8 cellular contexts compared by ENCODE assay signal in genomic region chr1:159067699-159068621, GRCh38. TPM values are rescaled to one million over a fixed set of nuclear protein-coding genes. Genes with fewer than 3 reads are reported as not detected.
DNase-seq lines count a peak whose midpoint lies in the region; ATAC-seq and TF ChIP-seq lines count a peak whose summit lies in the region.

No MANE protein-coding gene starts in this region.

- ATAC-seq in GM21367 (IDR thresholded peaks at IDR 0.05; ENCODE audit: unreplicated experiment) (peak; percentile 88), HG03565 (IDR thresholded peaks at IDR 0.05; ENCODE audit: unreplicated experiment) (peak; percentile 86)
- peak; percentile 89 to 90 for ATAC-seq in stimulated activated naive B cell treated with anti-CD40 and anti-IgM and Interleukin-4, amounts not matched to agents 10 μg/mL and 1 μg/mL and 100 μg/mL, for 72 hours (replicated peaks)

- peaks cover 33 to 72% of the 10 kb centered on the region in 2 donors for H3K4me1 Mint-ChIP-seq in stimulated activated naive B cell treated with anti-CD40 and anti-IgM and Interleukin-4, amounts not matched to agents 10 μg/mL and 1 μg/mL and 100 μg/mL, for 72 hours

- no peak overlapping the region for H2BK15ac ChIP-seq in neuronal stem cell (ENCODE audit: low read length)

- peaks cover 1 to 2% of the 10 kb centered on the region in 2 donors for H3K4me1 ChIP-seq in neuronal stem cell (ENCODE audit: control insufficient read depth in 2 of 2, insufficient read depth in 1 of 2, low read depth in 1 of 2, low read length in 2 of 2)

- no peak overlapping the region for H2AFZ ChIP-seq in neuronal stem cell (ENCODE audit: low read length)

- H4K8ac ChIP-seq in neuronal stem cell (ENCODE audit: low read depth, low read length) = no peak overlapping the region

- TF ChIP-seq CTCF in GM10266 (IDR thresholded peaks at IDR 0.05; ENCODE audit: control insufficient read depth, insufficient read depth, low read depth, missing control alignments) = no peak

- H2AK5ac ChIP-seq in neuronal stem cell (ENCODE audit: low read depth, low read length) = no peak overlapping the region

- peaks cover 6 to 18% of the 10 kb centered on the region in 2 donors for H3K36me3 Mint-ChIP-seq in stimulated activated naive B cell treated with anti-CD40 and anti-IgM and Interleukin-4, amounts not matched to agents 10 μg/mL and 1 μg/mL and 100 μg/mL, for 72 hours

- no peaks in the 10 kb centered on the region for H3K36me3 ChIP-seq in neuronal stem cell (replicated peaks in 1 of 2; ENCODE audit: control insufficient read depth in 2 of 2, insufficient read depth in 2 of 2, low read length in 2 of 2)

- H3K79me1 ChIP-seq in neuronal stem cell (ENCODE audit: low read depth, low read length) = no peaks in the 10 kb centered on the region

- no peaks in the 10 kb centered on the region for H3K27me3 ChIP-seq in neuronal stem cell (ENCODE audit: control insufficient read depth in 3 of 3, insufficient read depth in 3 of 3, low read depth in 1 of 3, low read length in 3 of 3)

- H4K91ac ChIP-seq in neuronal stem cell (ENCODE audit: low read depth, low read length, poor library complexity) = no peak overlapping the region

- no peak overlapping the region for H3K18ac ChIP-seq in neuronal stem cell (ENCODE audit: low read length)

- H3K4me3 ChIP-seq in neuronal stem cell (ENCODE audit: low read length in 2 of 2) = no peak overlapping the region

- no peak overlapping the region for H2BK120ac ChIP-seq in neuronal stem cell (ENCODE audit: low read depth, low read length)

- no peak overlapping the region for H3K4me2 ChIP-seq in neuronal stem cell (ENCODE audit: insufficient read depth, low read length, poor library complexity, severe bottlenecking)

- H3K9me3 ChIP-seq in neuronal stem cell (replicated peaks in 1 of 2; ENCODE audit: control insufficient read depth in 2 of 2, insufficient read depth in 1 of 2, low read depth in 1 of 2, low read length in 2 of 2) = no peaks in the 10 kb centered on the region

- peak overlapping the region; percentile 93 for H3K27ac Mint-ChIP-seq in stimulated activated naive B cell treated with anti-CD40 and anti-IgM and Interleukin-4, amounts not matched to agents 10 μg/mL and 1 μg/mL and 100 μg/mL, for 72 hours

- H2BK5ac ChIP-seq in neuronal stem cell (ENCODE audit: low read length) = no peak overlapping the region

- no peak overlapping the region for H2BK12ac ChIP-seq in neuronal stem cell (ENCODE audit: low read length)

- DNase-seq in GM10266 (ENCODE audit: extremely low spot score) (peak; percentile 36), NCI-H82 treated with DMSO at 0.1 percent for 48 hours (lab: John Stamatoyannopoulos, UW; ENCODE audit: unreplicated experiment) (no peak), HK-2 (ENCODE audit: unreplicated experiment) (no peak), neuronal stem cell (ENCODE audit: low spot score) (no peak)
- peak; percentile 43 for DNase-seq in stimulated activated naive B cell treated with anti-CD40 and anti-IgM and Interleukin-4, amounts not matched to agents 10 μg/mL and 1 μg/mL and 100 μg/mL, for 72 hours

- H3K27ac ChIP-seq in angular gyrus (ENCODE audit: low read depth, low read length) = peak overlapping the region; percentile 39
- H3K27ac ChIP-seq in neuronal stem cell (replicated peaks; ENCODE audit: low read length) = no peak overlapping the region

- H3K4me3 Mint-ChIP-seq in stimulated activated naive B cell treated with anti-CD40 and anti-IgM and Interleukin-4, amounts not matched to agents 10 μg/mL and 1 μg/mL and 100 μg/mL, for 72 hours = peak overlapping the region; percentile 15 to 42

- H3K4ac ChIP-seq in neuronal stem cell (ENCODE audit: low read length) = no peak overlapping the region

- H3K27me3 Mint-ChIP-seq in stimulated activated naive B cell treated with anti-CD40 and anti-IgM and Interleukin-4, amounts not matched to agents 10 μg/mL and 1 μg/mL and 100 μg/mL, for 72 hours = no peaks in the 10 kb centered on the region

- no CpG with 5 or more reads among the region's 6 CpGs for WGBS in neuronal stem cell (ENCODE audit: extremely low coverage in 2 of 2, insufficient read length in 2 of 2, insufficient replicate concordance in 1 of 2), 2 donors

- no peak overlapping the region for H3K14ac ChIP-seq in neuronal stem cell (ENCODE audit: low read length)

- no peak overlapping the region for H3K23ac ChIP-seq in neuronal stem cell (ENCODE audit: low read depth, low read length, poor library complexity)

- no peak overlapping the region for H3K9ac ChIP-seq in neuronal stem cell (ENCODE audit: low read depth, low read length, poor library complexity)

- no peaks in the 10 kb centered on the region for H3K9me3 Mint-ChIP-seq in stimulated activated naive B cell treated with anti-CD40 and anti-IgM and Interleukin-4, amounts not matched to agents 10 μg/mL and 1 μg/mL and 100 μg/mL, for 72 hours

RNA-seq across cellular contexts. Expression of gene AIM2, which starts 8.6 kb away (rescaled TPM):
- polyA plus RNA-seq in neuronal stem cell (2013, experiment 1 of 2) = 2.2 TPM
- 2.1 TPM for polyA plus RNA-seq in neuronal stem cell (2013, experiment 2 of 2)

RNA-seq across cellular contexts. Expression of gene IFI16, which starts 58.3 kb away (rescaled TPM):
- polyA plus RNA-seq in neuronal stem cell (2013, experiment 1 of 2) = 7.6 TPM
- 8.2 TPM for polyA plus RNA-seq in neuronal stem cell (2013, experiment 2 of 2)

Comparison
In these comparisons a context has a peak if more than half of its experiments do, and no peak if none do; other contexts are left out.
1. DNase-seq: peak in GM10266 (single experiment) and stimulated activated naive B cell treated with anti-CD40 and anti-IgM and Interleukin-4, amounts not matched to agents 10 μg/mL and 1 μg/mL and 100 μg/mL, for 72 hours (single experiment); none in NCI-H82 treated with DMSO at 0.1 percent for 48 hours (single experiment), HK-2 (single experiment) and neuronal stem cell (single experiment).
2. Peak in every context shown above with its lines, with median percentiles within 50 percentile points of each other: ATAC-seq.